ENCODE assay signal across 1 cellular context in genomic region chr15:40279437-40280141, GRCh38.
TF ChIP-seq lines count a peak whose summit lies in the region.

No MANE protein-coding gene starts in this region.

TF ChIP-seq in HepG2, 621 proteins besides CTCF, POLR2A, EP300 and RAD21 (continued from another document and continues in another):
- TF ChIP-seq ZFP91 (CRISPR knock-in tag; IDR thresholded peaks at IDR 0.05; ENCODE audit: borderline replicate concordance), result 0 out of 2 replicates have a peak, but pooled peaks have one; percentile 53
- peak; percentile 84 for TF ChIP-seq KDM2A (CRISPR knock-in tag; IDR thresholded peaks at IDR 0.05; ENCODE audit: borderline replicate concordance, low read depth)
- TF ChIP-seq FOSL2 (CRISPR knock-in tag; IDR thresholded peaks at IDR 0.05), result 0 out of 2 replicates have a peak, but pooled peaks have one; percentile 11
- peak; percentile 48; the same call in 1 of the 2 replicates for TF ChIP-seq MYPOP (CRISPR knock-in tag; IDR thresholded peaks at IDR 0.05)
- TF ChIP-seq, protein P1, sequence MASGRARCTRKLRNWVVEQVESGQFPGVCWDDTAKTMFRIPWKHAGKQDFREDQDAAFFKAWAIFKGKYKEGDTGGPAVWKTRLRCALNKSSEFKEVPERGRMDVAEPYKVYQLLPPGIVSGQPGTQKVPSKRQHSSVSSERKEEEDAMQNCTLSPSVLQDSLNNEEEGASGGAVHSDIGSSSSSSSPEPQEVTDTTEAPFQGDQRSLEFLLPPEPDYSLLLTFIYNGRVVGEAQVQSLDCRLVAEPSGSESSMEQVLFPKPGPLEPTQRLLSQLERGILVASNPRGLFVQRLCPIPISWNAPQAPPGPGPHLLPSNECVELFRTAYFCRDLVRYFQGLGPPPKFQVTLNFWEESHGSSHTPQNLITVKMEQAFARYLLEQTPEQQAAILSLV (CRISPR knock-in tag; IDR thresholded peaks at IDR 0.05; ENCODE audit: borderline replicate concordance), result 0 out of 2 replicates have a peak, but pooled peaks have one; percentile 31
- TF ChIP-seq KMT2A (CRISPR knock-in tag; IDR thresholded peaks at IDR 0.05), result peak; percentile 36; the same call in 1 of the 2 replicates
- 0 out of 2 replicates have a peak, but pooled peaks have one; percentile 20 for TF ChIP-seq ZBTB38 (CRISPR knock-in tag; IDR thresholded peaks at IDR 0.05)
- peak; percentile 43; the same call in 1 of the 2 replicates for TF ChIP-seq ZNF800 (CRISPR knock-in tag; IDR thresholded peaks at IDR 0.05)
- TF ChIP-seq, protein P2, sequence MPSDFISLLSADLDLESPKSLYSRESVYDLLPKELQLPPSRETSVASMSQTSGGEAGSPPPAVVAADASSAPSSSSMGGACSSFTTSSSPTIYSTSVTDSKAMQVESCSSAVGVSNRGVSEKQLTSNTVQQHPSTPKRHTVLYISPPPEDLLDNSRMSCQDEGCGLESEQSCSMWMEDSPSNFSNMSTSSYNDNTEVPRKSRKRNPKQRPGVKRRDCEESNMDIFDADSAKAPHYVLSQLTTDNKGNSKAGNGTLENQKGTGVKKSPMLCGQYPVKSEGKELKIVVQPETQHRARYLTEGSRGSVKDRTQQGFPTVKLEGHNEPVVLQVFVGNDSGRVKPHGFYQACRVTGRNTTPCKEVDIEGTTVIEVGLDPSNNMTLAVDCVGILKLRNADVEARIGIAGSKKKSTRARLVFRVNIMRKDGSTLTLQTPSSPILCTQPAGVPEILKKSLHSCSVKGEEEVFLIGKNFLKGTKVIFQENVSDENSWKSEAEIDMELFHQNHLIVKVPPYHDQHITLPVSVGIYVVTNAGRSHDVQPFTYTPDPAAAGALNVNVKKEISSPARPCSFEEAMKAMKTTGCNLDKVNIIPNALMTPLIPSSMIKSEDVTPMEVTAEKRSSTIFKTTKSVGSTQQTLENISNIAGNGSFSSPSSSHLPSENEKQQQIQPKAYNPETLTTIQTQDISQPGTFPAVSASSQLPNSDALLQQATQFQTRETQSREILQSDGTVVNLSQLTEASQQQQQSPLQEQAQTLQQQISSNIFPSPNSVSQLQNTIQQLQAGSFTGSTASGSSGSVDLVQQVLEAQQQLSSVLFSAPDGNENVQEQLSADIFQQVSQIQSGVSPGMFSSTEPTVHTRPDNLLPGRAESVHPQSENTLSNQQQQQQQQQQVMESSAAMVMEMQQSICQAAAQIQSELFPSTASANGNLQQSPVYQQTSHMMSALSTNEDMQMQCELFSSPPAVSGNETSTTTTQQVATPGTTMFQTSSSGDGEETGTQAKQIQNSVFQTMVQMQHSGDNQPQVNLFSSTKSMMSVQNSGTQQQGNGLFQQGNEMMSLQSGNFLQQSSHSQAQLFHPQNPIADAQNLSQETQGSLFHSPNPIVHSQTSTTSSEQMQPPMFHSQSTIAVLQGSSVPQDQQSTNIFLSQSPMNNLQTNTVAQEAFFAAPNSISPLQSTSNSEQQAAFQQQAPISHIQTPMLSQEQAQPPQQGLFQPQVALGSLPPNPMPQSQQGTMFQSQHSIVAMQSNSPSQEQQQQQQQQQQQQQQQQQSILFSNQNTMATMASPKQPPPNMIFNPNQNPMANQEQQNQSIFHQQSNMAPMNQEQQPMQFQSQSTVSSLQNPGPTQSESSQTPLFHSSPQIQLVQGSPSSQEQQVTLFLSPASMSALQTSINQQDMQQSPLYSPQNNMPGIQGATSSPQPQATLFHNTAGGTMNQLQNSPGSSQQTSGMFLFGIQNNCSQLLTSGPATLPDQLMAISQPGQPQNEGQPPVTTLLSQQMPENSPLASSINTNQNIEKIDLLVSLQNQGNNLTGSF (CRISPR knock-in tag; IDR thresholded peaks at IDR 0.05), result 0 out of 2 replicates have a peak, but pooled peaks have one; percentile 62
- peak; percentile 28; the same call in 1 of the 2 replicates for TF ChIP-seq RFXAP (CRISPR knock-in tag; IDR thresholded peaks at IDR 0.05; ENCODE audit: borderline replicate concordance)
- TF ChIP-seq SPEN (CRISPR knock-in tag; IDR thresholded peaks at IDR 0.05; ENCODE audit: low read depth), result peak; percentile 45; the same call in 1 of the 2 replicates
- TF ChIP-seq, protein P3, sequence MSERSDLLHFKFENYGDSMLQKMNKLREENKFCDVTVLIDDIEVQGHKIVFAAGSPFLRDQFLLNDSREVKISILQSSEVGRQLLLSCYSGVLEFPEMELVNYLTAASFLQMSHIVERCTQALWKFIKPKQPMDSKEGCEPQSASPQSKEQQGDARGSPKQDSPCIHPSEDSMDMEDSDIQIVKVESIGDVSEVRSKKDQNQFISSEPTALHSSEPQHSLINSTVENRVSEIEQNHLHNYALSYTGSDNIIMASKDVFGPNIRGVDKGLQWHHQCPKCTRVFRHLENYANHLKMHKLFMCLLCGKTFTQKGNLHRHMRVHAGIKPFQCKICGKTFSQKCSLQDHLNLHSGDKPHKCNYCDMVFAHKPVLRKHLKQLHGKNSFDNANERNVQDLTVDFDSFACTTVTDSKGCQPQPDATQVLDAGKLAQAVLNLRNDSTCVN (CRISPR knock-in tag; IDR thresholded peaks at IDR 0.05; ENCODE audit: borderline replicate concordance), result peak; percentile 51; the same call in 1 of the 2 replicates
- peak; percentile 38; the same call in 1 of the 2 replicates for TF ChIP-seq SALL1 (CRISPR knock-in tag; IDR thresholded peaks at IDR 0.05)
- TF ChIP-seq FOXC1 (CRISPR knock-in tag; IDR thresholded peaks at IDR 0.05; ENCODE audit: borderline replicate concordance), result peak; percentile 53; the same call in 1 of the 2 replicates
- peak; percentile 44 for TF ChIP-seq MAX (IDR thresholded peaks at IDR 0.05)
- peak; percentile 87 for TF ChIP-seq ZFX (CRISPR knock-in tag; IDR thresholded peaks at IDR 0.05; ENCODE audit: low read depth)
- TF ChIP-seq, protein P4, sequence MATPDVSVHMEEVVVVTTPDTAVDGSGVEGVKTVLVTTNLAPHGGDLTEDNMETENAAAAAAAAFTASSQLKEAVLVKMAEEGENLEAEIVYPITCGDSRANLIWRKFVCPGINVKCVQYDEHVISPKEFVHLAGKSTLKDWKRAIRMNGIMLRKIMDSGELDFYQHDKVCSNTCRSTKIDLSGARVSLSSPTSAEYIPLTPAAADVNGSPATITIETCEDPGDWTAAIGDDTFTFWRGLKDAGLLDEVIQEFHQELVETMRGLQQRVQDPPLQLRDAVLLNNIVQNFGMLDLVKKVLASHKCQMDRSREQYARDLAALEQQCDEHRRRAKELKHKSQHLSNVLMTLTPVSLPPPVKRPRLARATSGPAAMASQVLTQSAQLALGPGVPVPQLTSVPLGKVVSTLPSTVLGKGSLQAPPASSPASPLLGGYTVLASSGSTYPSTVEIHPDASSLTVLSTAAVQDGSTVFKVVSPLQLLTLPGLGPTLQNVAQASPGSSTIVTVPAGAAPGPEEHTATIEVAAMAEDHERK (CRISPR knock-in tag; IDR thresholded peaks at IDR 0.05; ENCODE audit: low read depth), result no peak
- TF ChIP-seq, protein P5, sequence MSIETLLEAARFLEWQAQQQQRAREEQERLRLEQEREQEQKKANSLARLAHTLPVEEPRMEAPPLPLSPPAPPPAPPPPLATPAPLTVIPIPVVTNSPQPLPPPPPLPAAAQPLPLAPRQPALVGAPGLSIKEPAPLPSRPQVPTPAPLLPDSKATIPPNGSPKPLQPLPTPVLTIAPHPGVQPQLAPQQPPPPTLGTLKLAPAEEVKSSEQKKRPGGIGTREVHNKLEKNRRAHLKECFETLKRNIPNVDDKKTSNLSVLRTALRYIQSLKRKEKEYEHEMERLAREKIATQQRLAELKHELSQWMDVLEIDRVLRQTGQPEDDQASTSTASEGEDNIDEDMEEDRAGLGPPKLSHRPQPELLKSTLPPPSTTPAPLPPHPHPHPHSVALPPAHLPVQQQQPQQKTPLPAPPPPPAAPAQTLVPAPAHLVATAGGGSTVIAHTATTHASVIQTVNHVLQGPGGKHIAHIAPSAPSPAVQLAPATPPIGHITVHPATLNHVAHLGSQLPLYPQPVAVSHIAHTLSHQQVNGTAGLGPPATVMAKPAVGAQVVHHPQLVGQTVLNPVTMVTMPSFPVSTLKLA (IDR thresholded peaks at IDR 0.05), result no peak
- TF ChIP-seq, protein P6, sequence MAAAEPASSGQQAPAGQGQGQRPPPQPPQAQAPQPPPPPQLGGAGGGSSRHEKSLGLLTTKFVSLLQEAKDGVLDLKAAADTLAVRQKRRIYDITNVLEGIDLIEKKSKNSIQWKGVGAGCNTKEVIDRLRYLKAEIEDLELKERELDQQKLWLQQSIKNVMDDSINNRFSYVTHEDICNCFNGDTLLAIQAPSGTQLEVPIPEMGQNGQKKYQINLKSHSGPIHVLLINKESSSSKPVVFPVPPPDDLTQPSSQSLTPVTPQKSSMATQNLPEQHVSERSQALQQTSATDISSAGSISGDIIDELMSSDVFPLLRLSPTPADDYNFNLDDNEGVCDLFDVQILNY (CRISPR knock-in tag; conservative IDR thresholded peaks at IDR 0.05), result 0 out of 2 replicates have a peak, but pooled peaks have one; percentile 22
- no peak for TF ChIP-seq NCOA1 (CRISPR knock-in tag; IDR thresholded peaks at IDR 0.05)
- peak; percentile 32 for TF ChIP-seq TEAD3 (CRISPR knock-in tag; optimal IDR thresholded peaks at IDR 0.05; ENCODE audit: borderline replicate concordance)
- 0 out of 2 replicates have a peak, but pooled peaks have one; percentile 17 for TF ChIP-seq ZNF362 (CRISPR knock-in tag; IDR thresholded peaks at IDR 0.05; ENCODE audit: borderline replicate concordance)
- no peak for TF ChIP-seq NONO (IDR thresholded peaks at IDR 0.05)
- 0 out of 2 replicates have a peak, but pooled peaks have one; percentile 22 for TF ChIP-seq NONO (CRISPR knock-in tag; conservative IDR thresholded peaks at IDR 0.05)
- TF ChIP-seq STAG1 (CRISPR knock-in tag; IDR thresholded peaks at IDR 0.05), result peak; percentile 82
- TF ChIP-seq, protein P7, sequence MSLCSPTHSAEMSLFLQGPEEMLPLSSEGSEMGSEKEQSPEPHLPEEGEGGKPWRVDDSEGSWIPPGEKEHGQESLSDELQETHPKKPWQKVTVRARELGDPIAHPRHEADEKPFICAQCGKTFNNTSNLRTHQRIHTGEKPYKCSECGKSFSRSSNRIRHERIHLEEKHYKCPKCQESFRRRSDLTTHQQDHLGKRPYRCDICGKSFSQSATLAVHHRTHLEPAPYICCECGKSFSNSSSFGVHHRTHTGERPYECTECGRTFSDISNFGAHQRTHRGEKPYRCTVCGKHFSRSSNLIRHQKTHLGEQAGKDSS (CRISPR knock-in tag; IDR thresholded peaks at IDR 0.05; ENCODE audit: borderline replicate concordance, low read depth), result 0 out of 2 replicates have a peak, but pooled peaks have one; percentile 49
- TF ChIP-seq, protein P8, sequence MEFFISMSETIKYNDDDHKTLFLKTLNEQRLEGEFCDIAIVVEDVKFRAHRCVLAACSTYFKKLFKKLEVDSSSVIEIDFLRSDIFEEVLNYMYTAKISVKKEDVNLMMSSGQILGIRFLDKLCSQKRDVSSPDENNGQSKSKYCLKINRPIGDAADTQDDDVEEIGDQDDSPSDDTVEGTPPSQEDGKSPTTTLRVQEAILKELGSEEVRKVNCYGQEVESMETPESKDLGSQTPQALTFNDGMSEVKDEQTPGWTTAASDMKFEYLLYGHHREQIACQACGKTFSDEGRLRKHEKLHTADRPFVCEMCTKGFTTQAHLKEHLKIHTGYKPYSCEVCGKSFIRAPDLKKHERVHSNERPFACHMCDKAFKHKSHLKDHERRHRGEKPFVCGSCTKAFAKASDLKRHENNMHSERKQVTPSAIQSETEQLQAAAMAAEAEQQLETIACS (CRISPR knock-in tag; IDR thresholded peaks at IDR 0.05), result no peak
